In the genomic region with DNA sequence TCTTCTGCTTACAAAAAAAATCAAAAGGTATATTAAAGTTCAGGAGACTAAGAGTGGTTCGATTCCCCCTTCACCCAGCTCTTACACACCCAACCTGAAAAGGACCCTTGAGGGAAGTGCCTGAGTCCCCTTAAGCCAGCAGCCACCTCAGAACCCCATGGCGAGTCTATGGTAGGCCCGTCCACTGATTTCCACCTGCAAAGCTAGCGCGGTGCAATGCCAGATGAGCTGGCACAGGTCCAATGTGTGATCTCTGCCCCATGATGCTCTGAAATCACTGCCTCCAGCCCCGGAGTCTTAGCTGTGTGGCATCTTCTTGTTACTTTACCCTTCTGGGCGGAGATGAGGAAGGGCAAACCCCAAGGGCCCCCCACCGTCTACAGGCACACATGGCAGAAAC, we compare ENCODE assay signal across 24 cellular contexts.
"Had no signal": no experiment of that assay in that cellular context is flagged by ENCODE, and none has a peak within 500 bp of the region (broad histone marks: within the 10 kb centered on the region; RNA-seq: fewer than 3 reads in every experiment).

No MANE protein-coding gene starts in this region.

- H3K36me3 ChIP-seq: SJSA1 had no signal

- H3K27ac ChIP-seq: HL-60, KMS-11, SJSA1, SK-N-MC had no signal

- H3K4me3 ChIP-seq: SJSA1, SK-N-MC had no signal

- FAIRE-seq: HTR-8/SVneo, RCC 7860 had no signal

- H3K9ac ChIP-seq: KMS-11 had no signal

- H3K4me1 ChIP-seq: SJSA1 had no signal

- DNase-seq: Kasumi-1, MM.1S, NCI-H1092 treated with DMSO at 0.1 percent for 48 hours, NCI-H1436 treated with DMSO at 0.1 percent for 48 hours, NCI-H1694, NCI-H187 treated with DMSO at 0.1 percent for 48 hours, NCI-H2029 treated with DMSO at 0.1 percent for 48 hours, NCI-H2107, NCI-H2171 treated with DMSO at 0.1 percent for 48 hours, NCI-H446, NCI-H510A, NCI-H524 treated with DMSO at 0.1 percent for 48 hours, NCI-H69, NCI-H774, Right ventricle myocardium superior, RPMI8226, SIG-M5, T-helper 1 cell had no signal

- H3K27me3 ChIP-seq: SJSA1 had no signal

- H3K4me2 ChIP-seq: KMS-11 had no signal
